Comparison of ENCODE assay signal across 17 cellular contexts in genomic region chr17:49054342-49055092, GRCh38. TPM values are rescaled to one million over a fixed set of nuclear protein-coding genes. Genes with fewer than 3 reads are reported as not detected.
A peak's percentile ranks its signal among the peaks of the same experiment; 100 is the strongest.
DNase-seq lines count a peak whose midpoint lies in the region; ATAC-seq and TF ChIP-seq lines count a peak whose summit lies in the region.
"Had no signal": no experiment of that assay in that cellular context is flagged by ENCODE, and none has a peak within 500 bp of the region (broad histone marks: within the 10 kb centered on the region; RNA-seq: fewer than 3 reads in every experiment).

No MANE protein-coding gene starts in this region.

- intact Hi-C loops in Caco-2 (cut with micrococcal nuclease; ENCODE audit: unreplicated experiment), result loop anchor here (5.0 kb wide), 1 partner anchor 138 kb away; no protein-coding TSS in a partner anchor
- intact Hi-C loops in left lung (cut with DNase I), result no loop called here
- intact Hi-C loops in ascending aorta (cut with DNase I), result no loop called here

- TF ChIP-seq CTCF in Caco-2 (IDR thresholded peaks at IDR 0.05; ENCODE audit: insufficient read depth in 1 of 2, low read depth in 1 of 2, low read length in 1 of 2, severe bottlenecking in 1 of 2, unreplicated experiment in 1 of 2), result no peak
- TF ChIP-seq CTCF in HEK293 (tag by site-specific recombination; IDR thresholded peaks at IDR 0.05), result no peak
- TF ChIP-seq CTCF in left lung (IDR thresholded peaks at IDR 0.05), result no peak
- TF ChIP-seq CTCF in ascending aorta (IDR thresholded peaks at IDR 0.05), result no peak

- H3K79me1 ChIP-seq in mesendoderm (ENCODE audit: low read length), result peaks cover 4% of the 10 kb centered on the region

- POLR2A ChIA-PET in Caco-2 (lab: Charles Lee) (no interaction called here), HEK293 (lab: Yijun Ruan, JAX) (interaction anchor here (1.3 to 1.6 kb wide), 2 partner anchors 9 to 40 kb away, joined by 5 to 6 read pairs; no protein-coding TSS in a partner anchor)

- H2BK5ac ChIP-seq in mesendoderm (ENCODE audit: low read length), result no peak overlapping the region

- CTCF ChIA-PET in Caco-2 (lab: Charles Lee), result interaction anchor here (0.6 to 1.5 kb wide), 3 partner anchors 22 to 176 kb away, joined by 3 to 5 read pairs (median 3); no protein-coding TSS in a partner anchor
- CTCF ChIA-PET in HEK293 (lab: Yijun Ruan, JAX), result interaction anchor here (0.7 to 1.1 kb wide), 4 partner anchors 22 to 418 kb away, joined by 3 to 8 read pairs (median 4); no protein-coding TSS in a partner anchor

- ATAC-seq in left lung, result no peak

- 0 out of 2 replicates have a peak, but pooled peaks cover 4% of the 10 kb centered on the region for H3K9me3 ChIP-seq in Caco-2
- no peaks in the 10 kb centered on the region for H3K9me3 ChIP-seq in HEK293 (ENCODE audit: control insufficient read depth, insufficient read depth, low read depth, low read length)
- no peaks in the 10 kb centered on the region for H3K9me3 ChIP-seq in ectodermal cell (ENCODE audit: control insufficient read depth, low read length)
- H3K9me3 ChIP-seq in left lung, result no peaks in the 10 kb centered on the region
- H3K9me3 ChIP-seq in ascending aorta, result no peaks in the 10 kb centered on the region
- H3K9me3 ChIP-seq: BLaER1 treated with 17β-estradiol and CSF1 and Interleukin-3, amounts not matched to agents 10 nM and 100 nM had no signal

- no TSS peak for BruUV-seq in Caco-2 (replicated peaks; lab: Mats Ljungman, UMichigan)

- no peak overlapping the region for H3K4me3 ChIP-seq in Caco-2 (ENCODE audit: low read depth, low read length)
- H3K4me3 ChIP-seq in HEK293 (ENCODE audit: low read depth, low read length), result no peak overlapping the region
- no peak overlapping the region for H3K4me3 ChIP-seq in ectodermal cell (ENCODE audit: insufficient read depth, low read depth, low read length)
- no peak overlapping the region for H3K4me3 ChIP-seq in mesendoderm (ENCODE audit: low read length)
- no peak overlapping the region for H3K4me3 ChIP-seq in left lung
- H3K4me3 ChIP-seq in ascending aorta, result no peak overlapping the region
- H3K4me3 ChIP-seq: BLaER1 treated with 17β-estradiol and CSF1 and Interleukin-3, amounts not matched to agents 10 nM and 100 nM had no signal

- H3K9ac ChIP-seq in mesendoderm (ENCODE audit: low read length), result no peak overlapping the region
- H3K9ac ChIP-seq: BLaER1 treated with 17β-estradiol and CSF1 and Interleukin-3, amounts not matched to agents 10 nM and 100 nM had no signal

- no peak overlapping the region for H3K18ac ChIP-seq in mesendoderm (ENCODE audit: low read length)

- H3K27me3 Mint-ChIP-seq in Caco-2 (ENCODE audit: insufficient read depth, unreplicated experiment), result no peaks in the 10 kb centered on the region

- no peak overlapping the region for H2BK120ac ChIP-seq in mesendoderm (ENCODE audit: low read depth, low read length)

- no peak overlapping the region for H3K4me2 ChIP-seq in mesendoderm (ENCODE audit: low read length)

- H4K5ac ChIP-seq in mesendoderm (ENCODE audit: low read length), result no peak overlapping the region

- no peak overlapping the region for H4K8ac ChIP-seq in mesendoderm (ENCODE audit: low read depth, low read length)

- H2BK15ac ChIP-seq in mesendoderm (replicated peaks; ENCODE audit: low read depth), result no peak overlapping the region

- H3K36me3 Mint-ChIP-seq in Caco-2 (ENCODE audit: insufficient read depth, unreplicated experiment), result peaks cover 89% of the 10 kb centered on the region
- H3K36me3 Mint-ChIP-seq: CD8-positive, alpha-beta memory T cell had no signal

- H3K56ac ChIP-seq in mesendoderm (ENCODE audit: low read length), result no peak overlapping the region

- no peak overlapping the region for H3K4me3 Mint-ChIP-seq in Caco-2 (ENCODE audit: unreplicated experiment)
- H3K4me3 Mint-ChIP-seq: CD8-positive, alpha-beta memory T cell had no signal

- peak overlapping the region; percentile 31 for H3K27ac Mint-ChIP-seq in Caco-2 (ENCODE audit: unreplicated experiment)
- H3K27ac Mint-ChIP-seq: CD8-positive, alpha-beta memory T cell had no signal

- H3K4me1 Mint-ChIP-seq in Caco-2 (ENCODE audit: low read depth, unreplicated experiment), result peaks cover 6% of the 10 kb centered on the region
- H3K4me1 Mint-ChIP-seq: CD8-positive, alpha-beta memory T cell had no signal

- no peak overlapping the region for H2AK5ac ChIP-seq in mesendoderm (ENCODE audit: low read length)

- no peak overlapping the region for H3K4ac ChIP-seq in mesendoderm (ENCODE audit: low read depth, low read length)

- H3K36me3 ChIP-seq in Caco-2 (ENCODE audit: control insufficient read depth, insufficient read depth, low read length) (peaks cover 31% of the 10 kb centered on the region), HEK293 (ENCODE audit: control insufficient read depth in 2 of 2, insufficient read depth in 1 of 2, low read length in 2 of 2) (peaks cover 45 to 58% of the 10 kb centered on the region in 2 experiments), ectodermal cell (ENCODE audit: control insufficient read depth, insufficient read depth, low read length) (peaks cover 48% of the 10 kb centered on the region), mesendoderm (ENCODE audit: control insufficient read depth, insufficient read depth, low read length) (peaks cover 13% of the 10 kb centered on the region), left lung (no peaks in the 10 kb centered on the region), ascending aorta (no peaks in the 10 kb centered on the region)
- H3K36me3 ChIP-seq: BLaER1 treated with 17β-estradiol and CSF1 and Interleukin-3, amounts not matched to agents 10 nM and 100 nM had no signal

- H3K79me2 ChIP-seq in mesendoderm (ENCODE audit: control insufficient read depth, insufficient read depth, low read length), result no peaks in the 10 kb centered on the region

- H3K4me1 ChIP-seq in Caco-2, result peaks cover 4% of the 10 kb centered on the region; the same call in 1 of the 2 replicates
- H3K4me1 ChIP-seq in HEK293 (ENCODE audit: control insufficient read depth, insufficient read depth, low read length), result peaks cover 2% of the 10 kb centered on the region; the same call in 1 of the 2 replicates
- peaks cover 16% of the 10 kb centered on the region for H3K4me1 ChIP-seq in ectodermal cell (ENCODE audit: control insufficient read depth, insufficient read depth, low read length)
- H3K4me1 ChIP-seq in mesendoderm (ENCODE audit: control insufficient read depth, low read depth, low read length), result peaks cover 8% of the 10 kb centered on the region
- H3K4me1 ChIP-seq in left lung, result no peaks in the 10 kb centered on the region
- H3K4me1 ChIP-seq in ascending aorta, result no peaks in the 10 kb centered on the region

- H3K27ac ChIP-seq in HEK293 (ENCODE audit: extremely low read depth, low read depth, low read length) (peak overlapping the region; percentile 31; the same call in 1 of the 2 replicates), ectodermal cell (ENCODE audit: insufficient read depth, low read depth, low read length, poor library complexity, severe bottlenecking) (peak overlapping the region; percentile 33), mesendoderm (ENCODE audit: low read depth, low read length) (peak overlapping the region; percentile 30), left lung (no peak overlapping the region), ascending aorta (no peak overlapping the region)
- H3K27ac ChIP-seq: BLaER1 treated with 17β-estradiol and CSF1 and Interleukin-3, amounts not matched to agents 10 nM and 100 nM had no signal

- no peak overlapping the region for H3K23ac ChIP-seq in mesendoderm (ENCODE audit: low read length)

- DNase-seq in Caco-2 (no peak), mesendoderm (no peak), left lung (no peak), ascending aorta (ENCODE audit: low spot score in 2 of 2) (no peak), NOMO-1 (lab: John Stamatoyannopoulos, UW; ENCODE audit: unreplicated experiment in 2 of 2) (no peak), HUDEP-2 (lab: John Stamatoyannopoulos, UW; ENCODE audit: unreplicated experiment in 76 of 76) (no peak)
- DNase-seq: CD8-positive, alpha-beta memory T cell; DND-41; GF-D8; KG1; NCI-H1436; NCI-H2081; NCI-H510A; SIG-M5 had no signal

- 82 to 96% methylated on average over 2 to 6 of the region's 6 CpGs for WGBS in ectodermal cell, 2 experiments
- WGBS in mesendoderm (ENCODE audit: extremely low coverage, insufficient coverage, low lambda C conversion rate), result no CpG with 5 or more reads among the region's 6 CpGs

- H3K9me3 Mint-ChIP-seq in Caco-2 (ENCODE audit: unreplicated experiment), result no peaks in the 10 kb centered on the region
- H3K9me3 Mint-ChIP-seq: CD8-positive, alpha-beta memory T cell had no signal

- no peaks in the 10 kb centered on the region for H3K27me3 ChIP-seq in Caco-2 (replicated peaks; ENCODE audit: control insufficient read depth, insufficient read depth, low read length)
- no peaks in the 10 kb centered on the region for H3K27me3 ChIP-seq in ectodermal cell (ENCODE audit: control insufficient read depth, insufficient read depth, low read length, poor library complexity, severe bottlenecking)
- no peaks in the 10 kb centered on the region for H3K27me3 ChIP-seq in mesendoderm (ENCODE audit: insufficient read depth, low read length, poor library complexity)
- peaks cover 0 to 16% of the 10 kb centered on the region in 2 donors for H3K27me3 ChIP-seq in left lung
- no peaks in the 10 kb centered on the region for H3K27me3 ChIP-seq in ascending aorta
- H3K27me3 ChIP-seq: BLaER1 treated with 17β-estradiol and CSF1 and Interleukin-3, amounts not matched to agents 10 nM and 100 nM had no signal

TF ChIP-seq in HEK293, 187 proteins besides CTCF, POLR2A, EP300 and RAD21 (continues in another document):
- TF ChIP-seq EGR2 (tag by site-specific recombination; IDR thresholded peaks at IDR 0.05; ENCODE audit: low read depth) (no peak), ZNF473 (tag by site-specific recombination; IDR thresholded peaks at IDR 0.05) (no peak), GLI4 (tag by site-specific recombination; IDR thresholded peaks at IDR 0.05) (no peak), KLF17 (tag by site-specific recombination; IDR thresholded peaks at IDR 0.05) (no peak)

RNA-seq across cellular contexts. Expression of gene IGF2BP1, which starts 57.3 kb away (rescaled TPM):
- 583 and 601 TPM in 2 replicates for total RNA-seq in Caco-2 (2022)
- 165 TPM for polyA plus RNA-seq in ectodermal cell (2013, experiment 1 of 4)
- 198 TPM for polyA plus RNA-seq in ectodermal cell (2013, experiment 2 of 4)
- 127 TPM for polyA plus RNA-seq in ectodermal cell (2013, experiment 3 of 4)
- polyA plus RNA-seq in ectodermal cell (2013, experiment 4 of 4), result 141 TPM
- 132 TPM for polyA plus RNA-seq in mesendoderm (2013, experiment 1 of 2)
- 142 TPM for polyA plus RNA-seq in mesendoderm (2013, experiment 2 of 2)
- total RNA-seq in left lung, result under 1 TPM; 0.23 to 0.26 TPM
- not detected for total RNA-seq in ascending aorta
- polyA plus RNA-seq: CD8-positive, alpha-beta memory T cell had no signal

Comparison
In these comparisons a context has a peak if more than half of its experiments do, and no peak if none do; other contexts are left out.
1. H3K27ac ChIP-seq: peak in HEK293 (single experiment), ectodermal cell (single experiment) and mesendoderm (single experiment); none in left lung (0 of 2) and ascending aorta (0 of 2).
2. RNA of gene IGF2BP1, which starts 57.3 kb away (total RNA-seq): 583 to 601 TPM in Caco-2; 0.23 to 0.26 TPM in left lung and not detected in ascending aorta (single experiment); every median in the first group is over 100 times any median in the second.